Comparison of ENCODE assay signal across 23 cellular contexts in the genomic region with DNA sequence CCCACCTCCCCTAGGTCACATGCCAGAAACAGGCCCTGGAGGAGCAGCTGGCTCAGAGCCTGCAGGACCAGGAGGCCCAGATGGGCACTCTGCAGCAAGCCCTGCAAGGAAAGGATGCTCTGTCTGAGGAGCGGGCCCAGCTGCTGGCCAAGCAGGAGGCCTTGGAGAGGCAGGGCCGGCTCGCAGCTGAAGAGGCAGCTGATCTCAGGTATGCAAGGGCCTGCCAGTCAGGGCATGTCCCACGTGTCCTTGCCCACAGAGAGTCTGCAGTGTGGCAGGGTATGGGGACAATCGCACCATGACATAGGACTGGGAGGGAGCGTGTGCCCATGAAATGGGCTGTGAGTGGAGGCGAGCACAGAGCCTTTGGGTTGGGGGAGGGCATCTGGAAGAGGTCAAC. TPM values are rescaled to one million over a fixed set of nuclear protein-coding genes. Genes with fewer than 3 reads are reported as not detected.
DNase-seq lines count a peak whose midpoint lies in the region; ATAC-seq and TF ChIP-seq lines count a peak whose summit lies in the region.
"Had no signal": no experiment of that assay in that cellular context is flagged by ENCODE, and none has a peak within 500 bp of the region (broad histone marks: within the 10 kb centered on the region; RNA-seq: fewer than 3 reads in every experiment).

No MANE protein-coding gene starts in this region.

- DNase-seq in breast epithelium (ENCODE audit: low spot score in 2 of 2) (peak; percentile 28 to 37), MCF 10A (ENCODE audit: unreplicated experiment) (no peak), WTC11 (ENCODE audit: low spot score) (peak; percentile 10), mesenteric fat pad (ENCODE audit: low spot score) (peak; percentile 87), ureter (ENCODE audit: low spot score) (peak; percentile 46), brain microvascular endothelial cell (no peak), progenitor cell of endocrine pancreas (ENCODE audit: low spot score, unreplicated experiment) (no peak)
- DNase-seq in stimulated activated naive CD8-positive, alpha-beta T cell treated with anti-CD3 and anti-CD28 coated beads, Interleukin-15, Interleukin-2, amounts not matched to agents 100 U/mL and 50 U/mL, for 24 hours = no peak
- DNase-seq: activated CD4-positive, alpha-beta T cell treated with anti-CD3 and anti-CD28 coated beads, Interleukin-2, amount 10 ng/mL, durations not matched to agents 7 days and 5 days; CD8-positive, alpha-beta T cell; dermis blood vessel endothelial cell; kidney glomerular epithelial cell; NCI-H187; NCI-H510A treated with DMSO at 0.1 percent for 48 hours; nephron progenitor cell; SHP77 had no signal

- TF ChIP-seq POLR2A in breast epithelium (IDR thresholded peaks at IDR 0.05) = no peak

- H3K4me1 Mint-ChIP-seq in MCF 10A (ENCODE audit: insufficient read depth, unreplicated experiment) (no peaks in the 10 kb centered on the region), WTC11 (no peaks in the 10 kb centered on the region), progenitor cell of endocrine pancreas (ENCODE audit: low read depth) (no peaks in the 10 kb centered on the region)
- H3K4me1 Mint-ChIP-seq: activated CD4-positive, alpha-beta T cell treated with anti-CD3 and anti-CD28 coated beads, Interleukin-2, amount 10 ng/mL, durations not matched to agents 7 days and 5 days; T-cell had no signal

- TF ChIP-seq CTCF in breast epithelium (IDR thresholded peaks at IDR 0.05) (no peak), MCF 10A (IDR thresholded peaks at IDR 0.05; ENCODE audit: unreplicated experiment) (no peak), WTC11 (IDR thresholded peaks at IDR 0.05) (no peak), brain microvascular endothelial cell (IDR thresholded peaks at IDR 0.05; ENCODE audit: low read depth, low read length, missing control alignments) (no peak), progenitor cell of endocrine pancreas (IDR thresholded peaks at IDR 0.05; ENCODE audit: unreplicated experiment) (no peak)

- H3K27me3 Mint-ChIP-seq in MCF 10A (ENCODE audit: insufficient read depth, unreplicated experiment) (peaks cover 3% of the 10 kb centered on the region), WTC11 (ENCODE audit: low read depth) (no peaks in the 10 kb centered on the region), progenitor cell of endocrine pancreas (peaks cover 11% of the 10 kb centered on the region)
- H3K27me3 Mint-ChIP-seq: activated naive CD8-positive, alpha-beta T cell had no signal

- no TSS peak for BruUV-seq in MCF 10A (replicated peaks; lab: Mats Ljungman, UMichigan)

- H3K36me3 Mint-ChIP-seq in MCF 10A (ENCODE audit: insufficient read depth, unreplicated experiment) (no peaks in the 10 kb centered on the region), WTC11 (no peaks in the 10 kb centered on the region), progenitor cell of endocrine pancreas (ENCODE audit: insufficient read depth) (no peaks in the 10 kb centered on the region)
- H3K36me3 Mint-ChIP-seq: activated naive CD8-positive, alpha-beta T cell; CD8-positive, alpha-beta T cell; T-cell had no signal

- H3K4me1 ChIP-seq in breast epithelium = no peaks in the 10 kb centered on the region
- H3K4me1 ChIP-seq: psoas muscle had no signal

- no peak for ATAC-seq in WTC11
- no peak for ATAC-seq in stimulated activated naive CD8-positive, alpha-beta T cell treated with anti-CD3 and anti-CD28 coated beads, Interleukin-15, Interleukin-2, amounts not matched to agents 100 U/mL and 50 U/mL, for 24 hours
- ATAC-seq: CD8-positive, alpha-beta T cell; psoas muscle; T-cell had no signal

- H3K9me3 ChIP-seq in breast epithelium = peaks cover 0 to 4% of the 10 kb centered on the region in 2 donors

- no peak overlapping the region for H3K27ac Mint-ChIP-seq in MCF 10A (ENCODE audit: low read depth, unreplicated experiment)
- no peak overlapping the region for H3K27ac Mint-ChIP-seq in WTC11
- H3K27ac Mint-ChIP-seq in progenitor cell of endocrine pancreas = no peak overlapping the region
- H3K27ac Mint-ChIP-seq: activated CD4-positive, alpha-beta T cell treated with anti-CD3 and anti-CD28 coated beads, Interleukin-2, amount 10 ng/mL, durations not matched to agents 7 days and 5 days; activated naive CD8-positive, alpha-beta T cell; CD8-positive, alpha-beta T cell; nephron progenitor cell; T-cell had no signal

- POLR2A ChIA-PET in MCF 10A (lab: Yijun Ruan, JAX) = no interaction called here
- POLR2A ChIA-PET in WTC11 (lab: Charles Lee) = no interaction called here

- H3K4me3 Mint-ChIP-seq in MCF 10A (ENCODE audit: unreplicated experiment) (no peak overlapping the region), WTC11 (no peak overlapping the region), progenitor cell of endocrine pancreas (ENCODE audit: low read depth) (no peak overlapping the region)
- H3K4me3 Mint-ChIP-seq: activated CD4-positive, alpha-beta T cell treated with anti-CD3 and anti-CD28 coated beads, Interleukin-2, amount 10 ng/mL, durations not matched to agents 7 days and 5 days; activated naive CD8-positive, alpha-beta T cell; CD8-positive, alpha-beta T cell; nephron progenitor cell; T-cell had no signal

- peak overlapping the region in 1 of 2 donors; percentile 25 for H3K27ac ChIP-seq in breast epithelium
- H3K27ac ChIP-seq in brain microvascular endothelial cell = no peak overlapping the region
- H3K27ac ChIP-seq: psoas muscle had no signal

- H3K27me3 ChIP-seq in breast epithelium (no peaks in the 10 kb centered on the region), brain microvascular endothelial cell (replicated peaks) (no peaks in the 10 kb centered on the region)

- in situ Hi-C loops in brain microvascular endothelial cell (cut with HindIII; ENCODE audit: low pct_ligation_motif_present, low sequenced_read_pairs) = no loop called here

- no peaks in the 10 kb centered on the region for H3K36me3 ChIP-seq in breast epithelium
- no peaks in the 10 kb centered on the region for H3K36me3 ChIP-seq in brain microvascular endothelial cell (replicated peaks)

- intact Hi-C loops in breast epithelium (cut with DNase I; ENCODE audit: low total_unique reads) = no loop called here
- intact Hi-C loops in MCF 10A (cut with micrococcal nuclease) = no loop called here

- H3K9me3 Mint-ChIP-seq in MCF 10A (ENCODE audit: unreplicated experiment) (no peaks in the 10 kb centered on the region), WTC11 (no peaks in the 10 kb centered on the region), progenitor cell of endocrine pancreas (ENCODE audit: low read depth) (peaks cover 3% of the 10 kb centered on the region)
- H3K9me3 Mint-ChIP-seq: activated CD4-positive, alpha-beta T cell treated with anti-CD3 and anti-CD28 coated beads, Interleukin-2, amount 10 ng/mL, durations not matched to agents 7 days and 5 days had no signal

- H3K4me3 ChIP-seq in breast epithelium (no peak overlapping the region), brain microvascular endothelial cell (ENCODE audit: low read depth, low read length) (no peak overlapping the region)
- H3K4me3 ChIP-seq: psoas muscle, smooth muscle cell had no signal

- CTCF ChIA-PET in MCF 10A (lab: Yijun Ruan, JAX) (no interaction called here), WTC11 (lab: Charles Lee) (interaction anchor here (1.1 kb wide), 1 partner anchor 31 kb away, joined by 3 read pairs; no protein-coding TSS in a partner anchor)

TF ChIP-seq in WTC11, 78 proteins besides CTCF, POLR2A, EP300 and RAD21:
- TF ChIP-seq FOXJ3 (CRISPR knock-in tag; IDR thresholded peaks at IDR 0.05; ENCODE audit: borderline replicate concordance) = no peak
- TF ChIP-seq, protein P1, sequence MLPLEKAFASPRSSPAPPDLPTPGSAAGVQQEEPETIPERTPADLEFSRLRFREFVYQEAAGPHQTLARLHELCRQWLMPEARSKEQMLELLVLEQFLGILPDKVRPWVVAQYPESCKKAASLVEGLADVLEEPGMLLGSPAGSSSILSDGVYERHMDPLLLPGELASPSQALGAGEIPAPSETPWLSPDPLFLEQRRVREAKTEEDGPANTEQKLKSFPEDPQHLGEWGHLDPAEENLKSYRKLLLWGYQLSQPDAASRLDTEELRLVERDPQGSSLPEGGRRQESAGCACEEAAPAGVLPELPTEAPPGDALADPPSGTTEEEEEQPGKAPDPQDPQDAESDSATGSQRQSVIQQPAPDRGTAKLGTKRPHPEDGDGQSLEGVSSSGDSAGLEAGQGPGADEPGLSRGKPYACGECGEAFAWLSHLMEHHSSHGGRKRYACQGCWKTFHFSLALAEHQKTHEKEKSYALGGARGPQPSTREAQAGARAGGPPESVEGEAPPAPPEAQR (CRISPR knock-in tag; IDR thresholded peaks at IDR 0.05) = no peak

RNA-seq across cellular contexts. Expression of a gene that starts 39.9 kb away (rescaled TPM):
- total RNA-seq in breast epithelium (under 1 TPM in 1 of 3 donors, not detected in 2; 0.33 TPM), MCF 10A (2022) (not detected in 2 replicates), WTC11 (2021) (not detected in 3 replicates), mesenteric fat pad (not detected), ureter (0.23 TPM), progenitor cell of endocrine pancreas (0.36 and 0.40 TPM in 2 replicates)
- total RNA-seq: activated CD4-positive, alpha-beta T cell treated with anti-CD3 and anti-CD28 coated beads, Interleukin-2, amount 10 ng/mL, durations not matched to agents 7 days and 5 days; CD8-positive, alpha-beta T cell; Daoy; dermis blood vessel endothelial cell; epithelial cell of proximal tubule; psoas muscle; smooth muscle cell; T-cell; temporal lobe had no signal

RNA-seq across cellular contexts. Expression of a gene that starts 50.1 kb away (rescaled TPM):
- total RNA-seq in breast epithelium = 1 to 10 TPM in 1 of 3 donors, under 1 TPM in 1, not detected in 1; 0.15 to 2.3 TPM
- total RNA-seq in MCF 10A (2022) = not detected in 2 replicates
- total RNA-seq in WTC11 (2021) = not detected in 3 replicates
- total RNA-seq in mesenteric fat pad = not detected
- 2.5 TPM for total RNA-seq in ureter
- total RNA-seq in progenitor cell of endocrine pancreas = 9.7 and 12.5 TPM in 2 replicates
- total RNA-seq: activated CD4-positive, alpha-beta T cell treated with anti-CD3 and anti-CD28 coated beads, Interleukin-2, amount 10 ng/mL, durations not matched to agents 7 days and 5 days; CD8-positive, alpha-beta T cell; Daoy; dermis blood vessel endothelial cell; psoas muscle; T-cell; temporal lobe had no signal

RNA-seq across cellular contexts. Expression of a gene that starts 52.4 kb away (rescaled TPM):
- total RNA-seq in breast epithelium (10 to 100 TPM; 27.1 to 46.9 (median 35.2) TPM), MCF 10A (2022) (18.0 and 22.0 TPM in 2 replicates), WTC11 (2021) (2.5 to 3.2 TPM (median 2.7 TPM) in 3 replicates), mesenteric fat pad (58.0 TPM), ureter (41.8 TPM), progenitor cell of endocrine pancreas (2.2 and 2.5 TPM in 2 replicates)

Comparison
In these comparisons a context has a peak if more than half of its experiments do, and no peak if none do; other contexts are left out.
1. DNase-seq: peak in breast epithelium (2 of 2), WTC11 (single experiment), mesenteric fat pad (single experiment) and ureter (single experiment); none in MCF 10A (single experiment), brain microvascular endothelial cell (single experiment), stimulated activated naive CD8-positive, alpha-beta T cell treated with anti-CD3 and anti-CD28 coated beads, Interleukin-15, Interleukin-2, amounts not matched to agents 100 U/mL and 50 U/mL, for 24 hours (single experiment) and progenitor cell of endocrine pancreas (single experiment).